In genomic region chr17:15963670-15964110, GRCh38 we compare ENCODE assay signal across 2 cellular contexts.
TF ChIP-seq lines count a peak whose summit lies in the region.

No MANE protein-coding gene starts in this region.

TF ChIP-seq in A549, 52 proteins besides CTCF, POLR2A, EP300 and RAD21 (continued from another document):
- TF ChIP-seq HOXB13 (CRISPR knock-in tag; IDR thresholded peaks at IDR 0.05; ENCODE audit: low read depth), result 0 out of 2 replicates have a peak, but pooled peaks have one; percentile 23
- TF ChIP-seq HEYL (CRISPR knock-in tag; IDR thresholded peaks at IDR 0.05), result no peak

TF ChIP-seq in Ishikawa, 13 proteins besides CTCF, POLR2A, EP300 and RAD21 (continued from another document):
- TF ChIP-seq REST (IDR thresholded peaks at IDR 0.05; ENCODE audit: low read depth), result no peak
